In the genomic region with DNA sequence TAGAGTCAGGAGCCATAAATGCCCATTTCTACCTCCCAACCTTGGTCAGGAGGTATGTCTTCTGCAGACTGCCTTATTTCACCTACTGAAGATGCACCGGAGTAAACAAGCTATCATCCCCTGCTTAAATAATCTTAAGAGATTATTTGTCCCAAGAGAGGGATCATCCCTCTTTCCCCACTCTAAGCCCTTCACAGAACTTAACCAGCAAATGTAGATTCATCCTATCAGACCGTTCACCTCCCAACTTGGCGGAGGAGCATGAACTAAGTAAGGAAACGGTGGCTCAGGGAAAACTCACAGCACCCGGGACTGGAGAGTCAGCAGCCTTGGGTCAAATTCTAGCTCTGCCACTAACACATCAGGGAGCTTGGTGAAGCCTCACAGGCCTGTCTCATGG, we compare ENCODE assay signal across 19 cellular contexts.
"Had no signal": no experiment of that assay in that cellular context is flagged by ENCODE, and none has a peak within 500 bp of the region (broad histone marks: within the 10 kb centered on the region; RNA-seq: fewer than 3 reads in every experiment).

No MANE protein-coding gene starts in this region.

- H2AFZ ChIP-seq: neural progenitor cell had no signal

- H3K27me3 ChIP-seq: body of pancreas, colonic mucosa, gastroesophageal sphincter, neural progenitor cell, right atrium auricular region, tibial artery had no signal

- H3K27ac Mint-ChIP-seq: activated CD4-positive, alpha-beta T cell treated with anti-CD3 and anti-CD28 coated beads, Interleukin-2, amount 10 ng/mL, durations not matched to agents 7 days and 5 days; activated naive CD8-positive, alpha-beta T cell treated with anti-CD3 and anti-CD28 coated beads, Interleukin-2, amount 10 ng/mL, durations not matched to agents 7 days and 5 days; memory B cell; T-helper 2 cell treated with Interferon-gamma antibody and Interleukin-4, amounts not matched to agents 5 μg/mL and 100 μg/mL, for 36 hours had no signal

- H3K4me2 ChIP-seq: neural progenitor cell had no signal

- DNase-seq: activated CD4-positive, alpha-beta T cell treated with anti-CD3 and anti-CD28 coated beads, Interleukin-2, amount 10 ng/mL, durations not matched to agents 7 days and 5 days; activated naive CD4-positive, alpha-beta T cell; activated naive CD8-positive, alpha-beta T cell treated with anti-CD3 and anti-CD28 coated beads, Interleukin-2, amount 10 ng/mL, durations not matched to agents 7 days and 5 days; body of pancreas; central memory CD4-positive, alpha-beta T cell; colonic mucosa; stimulated activated CD4-positive, alpha-beta T cell treated with anti-CD3 and anti-CD28 coated beads, Interleukin-12 subunit alpha, Interleukin-12 subunit beta, amount 100 ng/mL, for 4 hours; stimulated activated CD4-positive, alpha-beta T cell treated with anti-CD3 and anti-CD28 coated beads, Interleukin-1b, Interleukin-23, amount 100 ng/mL, for 48 hours; stimulated activated CD8-positive, alpha-beta memory T cell treated with anti-CD3 and anti-CD28 coated beads, Interleukin-4, amount 100 ng/mL, for 48 hours; stimulated activated naive CD8-positive, alpha-beta T cell treated with anti-CD3 and anti-CD28 coated beads, Interleukin-15, Interleukin-2, amounts not matched to agents 100 U/mL and 50 U/mL, for 24 hours; substantia nigra; tibial artery had no signal

- H3K27ac ChIP-seq: body of pancreas, colonic mucosa, gastroesophageal sphincter, neural progenitor cell, prostate gland, right atrium auricular region, tibial artery had no signal

- H3K9me3 ChIP-seq: body of pancreas, colonic mucosa, gastroesophageal sphincter, prostate gland, right atrium auricular region, tibial artery had no signal

- H3K4me1 ChIP-seq: body of pancreas, colonic mucosa, neural progenitor cell, prostate gland, right atrium auricular region had no signal

- H3K9me3 Mint-ChIP-seq: activated CD4-positive, alpha-beta T cell treated with anti-CD3 and anti-CD28 coated beads, Interleukin-2, amount 10 ng/mL, durations not matched to agents 7 days and 5 days; activated naive CD8-positive, alpha-beta T cell treated with anti-CD3 and anti-CD28 coated beads, Interleukin-2, amount 10 ng/mL, durations not matched to agents 7 days and 5 days; memory B cell; neural progenitor cell; T-helper 2 cell treated with Interferon-gamma antibody and Interleukin-4, amounts not matched to agents 5 μg/mL and 100 μg/mL, for 36 hours; WTC11 had no signal

- H3K27me3 Mint-ChIP-seq: activated CD4-positive, alpha-beta T cell treated with anti-CD3 and anti-CD28 coated beads, Interleukin-2, amount 10 ng/mL, durations not matched to agents 7 days and 5 days; activated naive CD8-positive, alpha-beta T cell treated with anti-CD3 and anti-CD28 coated beads, Interleukin-2, amount 10 ng/mL, durations not matched to agents 7 days and 5 days had no signal

- H3K4me3 Mint-ChIP-seq: activated CD4-positive, alpha-beta T cell treated with anti-CD3 and anti-CD28 coated beads, Interleukin-2, amount 10 ng/mL, durations not matched to agents 7 days and 5 days; activated naive CD8-positive, alpha-beta T cell treated with anti-CD3 and anti-CD28 coated beads, Interleukin-2, amount 10 ng/mL, durations not matched to agents 7 days and 5 days; memory B cell; neural progenitor cell; T-helper 2 cell treated with Interferon-gamma antibody and Interleukin-4, amounts not matched to agents 5 μg/mL and 100 μg/mL, for 36 hours; WTC11 had no signal

- ATAC-seq: body of pancreas; gastroesophageal sphincter; stimulated activated naive CD8-positive, alpha-beta T cell treated with anti-CD3 and anti-CD28 coated beads, Interleukin-15, Interleukin-2, amounts not matched to agents 100 U/mL and 50 U/mL, for 24 hours; WTC11 had no signal

- H3K9ac ChIP-seq: neural progenitor cell had no signal

- H3K36me3 Mint-ChIP-seq: memory B cell, neural progenitor cell, WTC11 had no signal

- H3K36me3 ChIP-seq: colonic mucosa, gastroesophageal sphincter, neural progenitor cell, prostate gland, right atrium auricular region, tibial artery had no signal

- H3K4me3 ChIP-seq: body of pancreas, colonic mucosa, gastroesophageal sphincter, neural progenitor cell, prostate gland, right atrium auricular region, tibial artery had no signal
